ENCODE assay signal across 27 cellular contexts in the genomic region with DNA sequence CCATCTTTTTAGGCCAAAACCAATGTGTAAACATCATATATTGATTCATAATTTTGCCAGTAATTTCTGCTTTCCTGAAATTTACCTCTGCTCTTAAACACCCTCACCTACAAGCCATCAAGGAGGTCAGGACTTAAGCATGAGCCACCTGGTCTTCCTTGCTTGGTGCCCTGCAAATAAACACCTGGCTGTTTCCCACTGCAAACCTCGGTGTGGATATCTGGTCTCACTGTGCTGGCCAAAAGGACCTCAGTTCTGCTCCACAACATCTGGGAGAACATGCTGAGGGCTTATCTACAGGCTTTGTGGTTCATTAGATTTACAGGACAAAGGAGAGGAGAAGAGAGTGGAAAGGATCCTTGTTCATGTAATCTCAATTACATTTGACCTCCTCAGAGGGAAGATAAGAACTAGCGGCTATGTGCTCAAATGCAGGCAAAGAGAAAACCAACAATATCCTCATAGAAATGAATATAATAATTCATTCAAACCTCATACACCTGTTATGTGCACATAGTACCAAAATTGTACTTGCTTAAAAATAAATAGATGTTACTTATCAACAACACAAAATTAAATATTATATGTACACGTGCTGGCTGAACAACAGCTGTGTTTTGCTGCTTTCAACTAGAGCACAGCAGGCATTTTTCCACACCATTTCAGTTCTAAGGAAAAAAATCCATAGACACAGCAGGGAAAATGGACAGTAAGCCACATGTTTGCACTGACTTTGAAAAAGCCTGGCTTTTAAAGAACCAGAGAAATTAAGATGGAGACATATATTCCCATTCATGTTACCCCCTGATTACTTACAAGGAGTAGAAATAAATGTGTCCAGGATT.
A peak's percentile ranks its signal among the peaks of the same experiment; 100 is the strongest.
DNase-seq lines count a peak whose midpoint lies in the region; ATAC-seq and TF ChIP-seq lines count a peak whose summit lies in the region.
"Had no signal": no experiment of that assay in that cellular context is flagged by ENCODE, and none has a peak within 500 bp of the region (broad histone marks: within the 10 kb centered on the region; RNA-seq: fewer than 3 reads in every experiment).

No MANE protein-coding gene starts in this region.

- H3K9me3 ChIP-seq in HEK293 (ENCODE audit: control insufficient read depth, insufficient read depth, low read depth, low read length), result no peaks in the 10 kb centered on the region
- no peaks in the 10 kb centered on the region for H3K9me3 ChIP-seq in osteoblast (ENCODE audit: low read depth, low read length)
- H3K9me3 ChIP-seq: heart right ventricle, right atrium auricular region, SJSA1, uterus had no signal

- H2AFZ ChIP-seq in osteoblast (ENCODE audit: low read length) (no peak overlapping the region), GM23338 (no peak overlapping the region)

- H3K4me3 Mint-ChIP-seq in nephron (no peak overlapping the region), GM23338 (no peak overlapping the region)
- H3K4me3 Mint-ChIP-seq: activated CD4-positive, alpha-beta T cell treated with anti-CD3 and anti-CD28 coated beads for 36 hours; activated naive CD8-positive, alpha-beta T cell treated with anti-CD3 and anti-CD28 coated beads, Interleukin-2, amount 50 U/mL, for 24 hours; brain; stimulated activated memory B cell treated with anti-CD40 and anti-IgM and Interleukin-4, amounts not matched to agents 10 μg/mL and 1 μg/mL and 100 μg/mL, for 72 hours had no signal

- ATAC-seq in HG03457 (IDR thresholded peaks at IDR 0.05; ENCODE audit: unreplicated experiment) (no peak), GM23338 (no peak)
- ATAC-seq: activated CD4-positive, alpha-beta T cell treated with anti-CD3 and anti-CD28 coated beads for 36 hours; activated naive CD8-positive, alpha-beta T cell treated with anti-CD3 and anti-CD28 coated beads, Interleukin-2, amount 50 U/mL, for 24 hours; heart right ventricle; left colon; stimulated activated memory B cell treated with anti-CD40 and anti-IgM and Interleukin-4, amounts not matched to agents 10 μg/mL and 1 μg/mL and 100 μg/mL, for 72 hours had no signal

- H4K20me1 ChIP-seq in osteoblast (ENCODE audit: insufficient read depth, low read length) (no peaks in the 10 kb centered on the region), GM23338 (replicated peaks; ENCODE audit: insufficient read depth) (no peaks in the 10 kb centered on the region)

- DNase-seq in NCI-H1694 treated with DMSO at 0.1 percent for 48 hours (lab: John Stamatoyannopoulos, UW), result peak; percentile 95
- DNase-seq in NCI-H748 treated with DMSO at 0.1 percent for 48 hours (lab: John Stamatoyannopoulos, UW), result peak; percentile 23
- no peak for DNase-seq in osteoblast (ENCODE audit: insufficient read length, low spot score, missing footprints)
- DNase-seq in kidney glomerular epithelial cell (lab: John Stamatoyannopoulos, UW), result no peak
- no peak for DNase-seq in GM23338 (ENCODE audit: low spot score)
- DNase-seq: activated CD4-positive, alpha-beta T cell treated with anti-CD3 and anti-CD28 coated beads for 36 hours; activated effector memory CD4-positive, alpha-beta T cell treated with anti-CD3 and anti-CD28 coated beads, Interleukin-2, amount 50 U/mL, for 16 hours; activated naive CD8-positive, alpha-beta T cell treated with anti-CD3 and anti-CD28 coated beads, Interleukin-2, amount 50 U/mL, for 24 hours; Calu3; foreskin fibroblast; heart right ventricle; IMR-90; left colon; mesenchymal stem cell; NCI-H1105 treated with DMSO at 0.1 percent for 48 hours; NCI-H524; stimulated activated CD4-positive, alpha-beta T cell treated with anti-CD3 and anti-CD28 coated beads, Interleukin-4, amount 100 ng/mL, for 1 hour; T-helper 1 cell; uterus had no signal

- H3K27ac Mint-ChIP-seq in nephron (peak overlapping the region in 2 of 3 experiments; percentile 9 to 10), GM23338 (no peak overlapping the region)
- H3K27ac Mint-ChIP-seq: activated CD4-positive, alpha-beta T cell treated with anti-CD3 and anti-CD28 coated beads for 36 hours; activated naive CD8-positive, alpha-beta T cell treated with anti-CD3 and anti-CD28 coated beads, Interleukin-2, amount 50 U/mL, for 24 hours; stimulated activated memory B cell treated with anti-CD40 and anti-IgM and Interleukin-4, amounts not matched to agents 10 μg/mL and 1 μg/mL and 100 μg/mL, for 72 hours had no signal

- CTCF ChIA-PET in HEK293 (lab: Yijun Ruan, JAX), result no interaction called here

- no peaks in the 10 kb centered on the region for H3K36me3 ChIP-seq in HEK293 (ENCODE audit: control insufficient read depth in 2 of 2, insufficient read depth in 1 of 2, low read length in 2 of 2)
- no peaks in the 10 kb centered on the region for H3K36me3 ChIP-seq in osteoblast (ENCODE audit: insufficient read depth, low read length)
- H3K36me3 ChIP-seq in GM23338 (ENCODE audit: insufficient read depth), result no peaks in the 10 kb centered on the region
- H3K36me3 ChIP-seq: heart right ventricle, right atrium auricular region, SJSA1, uterus had no signal

- no peak overlapping the region for H3K27ac ChIP-seq in HEK293 (ENCODE audit: extremely low read depth, low read depth, low read length)
- H3K27ac ChIP-seq in osteoblast (ENCODE audit: low read depth, low read length), result no peak overlapping the region
- no peak overlapping the region for H3K27ac ChIP-seq in GM23338 (ENCODE audit: low read depth)
- H3K27ac ChIP-seq: C4-2B, heart right ventricle, right atrium auricular region, SJSA1, uterus had no signal

- no peaks in the 10 kb centered on the region for H3K36me3 Mint-ChIP-seq in nephron (ENCODE audit: low read depth)
- H3K36me3 Mint-ChIP-seq in GM23338 (ENCODE audit: low read depth), result no peaks in the 10 kb centered on the region
- H3K36me3 Mint-ChIP-seq: brain; stimulated activated memory B cell treated with anti-CD40 and anti-IgM and Interleukin-4, amounts not matched to agents 10 μg/mL and 1 μg/mL and 100 μg/mL, for 72 hours had no signal

- H3K27me3 ChIP-seq in osteoblast (ENCODE audit: insufficient read depth, low read length) (no peaks in the 10 kb centered on the region), GM23338 (ENCODE audit: insufficient read depth) (no peaks in the 10 kb centered on the region)
- H3K27me3 ChIP-seq: heart right ventricle, right atrium auricular region, SJSA1, uterus had no signal

- H3K4me1 ChIP-seq in HEK293 (ENCODE audit: control insufficient read depth, insufficient read depth, low read length) (peaks cover 3% of the 10 kb centered on the region; the same call in 1 of the 2 replicates), osteoblast (ENCODE audit: insufficient read depth, low read length) (no peaks in the 10 kb centered on the region), GM23338 (ENCODE audit: insufficient read depth) (no peaks in the 10 kb centered on the region)
- H3K4me1 ChIP-seq: right atrium auricular region, uterus had no signal

- H3K27me3 Mint-ChIP-seq in nephron (ENCODE audit: low read depth) (peaks cover 7% of the 10 kb centered on the region), GM23338 (ENCODE audit: insufficient read depth, low read depth, poor library complexity) (no peaks in the 10 kb centered on the region)
- H3K27me3 Mint-ChIP-seq: activated naive CD8-positive, alpha-beta T cell treated with anti-CD3 and anti-CD28 coated beads, Interleukin-2, amount 50 U/mL, for 24 hours; stimulated activated memory B cell treated with anti-CD40 and anti-IgM and Interleukin-4, amounts not matched to agents 10 μg/mL and 1 μg/mL and 100 μg/mL, for 72 hours had no signal

- H3K4me3 ChIP-seq in HEK293 (ENCODE audit: low read depth, low read length) (no peak overlapping the region), osteoblast (ENCODE audit: insufficient read depth, low read length) (no peak overlapping the region), GM23338 (no peak overlapping the region)
- H3K4me3 ChIP-seq: heart right ventricle, right atrium auricular region, SJSA1, uterus had no signal

- H3K4me1 Mint-ChIP-seq in nephron (peaks cover 19% of the 10 kb centered on the region), GM23338 (no peaks in the 10 kb centered on the region)
- H3K4me1 Mint-ChIP-seq: stimulated activated memory B cell treated with anti-CD40 and anti-IgM and Interleukin-4, amounts not matched to agents 10 μg/mL and 1 μg/mL and 100 μg/mL, for 72 hours had no signal

- no peaks in the 10 kb centered on the region for H3F3A ChIP-seq in GM23338 (replicated peaks; ENCODE audit: low read depth)

- POLR2A ChIA-PET in HEK293 (lab: Yijun Ruan, JAX), result no interaction called here

- H3K4me2 ChIP-seq in osteoblast (ENCODE audit: insufficient read depth, low read length) (no peak overlapping the region), GM23338 (no peak overlapping the region)

- H3K9me2 ChIP-seq in GM23338 (ENCODE audit: insufficient read depth), result peaks cover 15% of the 10 kb centered on the region; the same call in 1 of the 2 replicates

- no peak for TF ChIP-seq CTCF in HEK293 (tag by site-specific recombination; IDR thresholded peaks at IDR 0.05)
- no peak for TF ChIP-seq CTCF in nephron (IDR thresholded peaks at IDR 0.05; ENCODE audit: unreplicated experiment in 3 of 3)
- no peak for TF ChIP-seq CTCF in osteoblast (IDR thresholded peaks at IDR 0.05; ENCODE audit: extremely low read depth, low read depth, low read length)
- no peak for TF ChIP-seq CTCF in GM23338 (conservative IDR thresholded peaks at IDR 0.05; ENCODE audit: low read depth in 2 of 2)

- H3K79me2 ChIP-seq in osteoblast (ENCODE audit: insufficient read depth, low read length) (no peaks in the 10 kb centered on the region), GM23338 (replicated peaks; ENCODE audit: insufficient read depth) (no peaks in the 10 kb centered on the region)

- H3K9me3 Mint-ChIP-seq in nephron (no peaks in the 10 kb centered on the region), GM23338 (no peaks in the 10 kb centered on the region; the same call in 2 of the 3 replicates)
- H3K9me3 Mint-ChIP-seq: activated naive CD8-positive, alpha-beta T cell treated with anti-CD3 and anti-CD28 coated beads, Interleukin-2, amount 50 U/mL, for 24 hours; brain; stimulated activated memory B cell treated with anti-CD40 and anti-IgM and Interleukin-4, amounts not matched to agents 10 μg/mL and 1 μg/mL and 100 μg/mL, for 72 hours had no signal

TF ChIP-seq in HEK293, 187 proteins besides CTCF, POLR2A, EP300 and RAD21:
- peak; percentile 40; the same call in 1 of the 2 replicates for TF ChIP-seq FEZF1 (tag by site-specific recombination; IDR thresholded peaks at IDR 0.05)
- peak; percentile 54 for TF ChIP-seq ZIC2 (tag by site-specific recombination; IDR thresholded peaks at IDR 0.05)
- TF ChIP-seq ZBTB1 (tag by site-specific recombination; IDR thresholded peaks at IDR 0.05), result no peak
TF ChIP-seq in HEK293: peak in this region for 2.

Comparison
In these comparisons a context has a peak if more than half of its experiments do, and no peak if none do; other contexts are left out.
1. DNase-seq: peak in NCI-H1694 treated with DMSO at 0.1 percent for 48 hours (single experiment) and NCI-H748 treated with DMSO at 0.1 percent for 48 hours (single experiment); none in osteoblast (single experiment), kidney glomerular epithelial cell (single experiment) and GM23338 (single experiment).